Comparison of ENCODE assay signal across 8 cellular contexts in the genomic region with DNA sequence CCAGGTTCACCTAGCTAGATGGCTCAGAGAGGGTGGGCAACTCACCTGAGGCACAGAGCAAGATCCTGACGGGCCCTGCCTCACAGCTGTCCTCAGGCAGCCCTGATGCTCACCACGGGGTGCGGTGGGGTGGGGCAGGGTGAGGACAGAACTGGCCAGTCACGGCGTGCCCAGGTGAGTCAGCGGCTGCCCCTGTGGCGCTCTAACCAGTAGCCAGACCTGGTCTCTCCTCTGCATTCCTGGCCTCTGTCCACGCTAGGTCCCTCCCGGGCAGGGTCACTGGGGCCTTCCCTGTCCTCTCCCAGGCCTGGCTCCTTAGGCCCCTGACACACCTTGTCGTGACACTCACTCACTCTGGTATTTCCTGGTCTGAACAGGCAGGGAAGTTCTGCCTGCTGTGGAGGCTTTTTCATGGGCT. TPM values are rescaled to one million over a fixed set of nuclear protein-coding genes. Genes with fewer than 3 reads are reported as not detected.
DNase-seq lines count a peak whose midpoint lies in the region; TF ChIP-seq lines count a peak whose summit lies in the region.

No MANE protein-coding gene starts in this region.

- no peaks in the 10 kb centered on the region for H3K36me3 ChIP-seq in muscle layer of duodenum (ENCODE audit: control insufficient read depth in 1 of 2, insufficient read depth in 2 of 2, low read length in 2 of 2)

- H3K27me3 ChIP-seq in muscle layer of duodenum (ENCODE audit: low read depth, low read length): no peaks in the 10 kb centered on the region

- DNase-seq in AG04449 (ENCODE audit: low read depth, low spot score): no peak
- peak; percentile 65 for DNase-seq in HuH-7 (ENCODE audit: low spot score)
- DNase-seq in dermis blood vessel endothelial cell: peak; percentile 37
- DNase-seq in NCI-H446 (lab: John Stamatoyannopoulos, UW): no peak
- DNase-seq in NCI-H446 treated with DMSO at 0.1 percent for 48 hours (lab: John Stamatoyannopoulos, UW): no peak
- no peak for DNase-seq in activated effector memory CD4-positive, alpha-beta T cell treated with anti-CD3 and anti-CD28 coated beads, Interleukin-2, amount 50 U/mL, for 16 hours
- DNase-seq in ecto neural progenitor cell (ENCODE audit: low spot score): no peak

- peak overlapping the region; percentile 60 for H3K27ac ChIP-seq in muscle layer of duodenum (ENCODE audit: low read length)

- H3K4me3 ChIP-seq in AG04449 (ENCODE audit: low read depth, low read length) (peak overlapping the region; percentile 67), muscle layer of duodenum (ENCODE audit: low read depth in 1 of 2, low read length in 2 of 2) (peak overlapping the region; percentile 70 to 85)

- no peaks in the 10 kb centered on the region for H3K9me3 ChIP-seq in muscle layer of duodenum (ENCODE audit: control insufficient read depth in 1 of 2, low read length in 2 of 2)

- no peak for TF ChIP-seq CTCF in AG04449 (IDR thresholded peaks at IDR 0.05; ENCODE audit: insufficient read depth, low read length, missing control alignments)

- peaks cover 16 to 50% of the 10 kb centered on the region in 2 donors for H3K4me1 ChIP-seq in muscle layer of duodenum (ENCODE audit: control insufficient read depth in 1 of 2, insufficient read depth in 2 of 2, low read length in 2 of 2)

- POLR2A ChIA-PET in AG04449 (lab: Yijun Ruan, JAX): interaction anchor here (1.4 kb wide), 1 partner anchor 204 kb away, joined by 3 read pairs; no protein-coding TSS in a partner anchor

- CTCF ChIA-PET in AG04449 (lab: Yijun Ruan, JAX): interaction anchor here (0.8 to 2.2 kb wide), 7 partner anchors 9 to 204 kb away, joined by 3 to 10 read pairs (median 3); no protein-coding TSS in a partner anchor

RNA-seq across cellular contexts. Expression of gene ALS2CL, which starts 0.9 kb away (rescaled TPM):
- 7.5 and 8.5 TPM in 2 replicates for total RNA-seq in dermis blood vessel endothelial cell

RNA-seq across cellular contexts. Expression of gene TMIE, which starts 8.6 kb away (rescaled TPM):
- total RNA-seq in dermis blood vessel endothelial cell: 0.17 TPM in 1 of 2 replicates, not detected in the other

RNA-seq across cellular contexts. Expression of gene PRSS50, which starts 25.1 kb away (rescaled TPM):
- total RNA-seq in dermis blood vessel endothelial cell: not detected in 2 replicates

Comparison
In these comparisons a context has a peak if more than half of its experiments do, and no peak if none do; other contexts are left out.
1. DNase-seq: peak in HuH-7 (single experiment) and dermis blood vessel endothelial cell (single experiment); none in AG04449 (single experiment), NCI-H446 (0 of 2), NCI-H446 treated with DMSO at 0.1 percent for 48 hours (single experiment), activated effector memory CD4-positive, alpha-beta T cell treated with anti-CD3 and anti-CD28 coated beads, Interleukin-2, amount 50 U/mL, for 16 hours (single experiment) and ecto neural progenitor cell (single experiment).